ENCODE assay signal across 1 cellular context in the genomic region with DNA sequence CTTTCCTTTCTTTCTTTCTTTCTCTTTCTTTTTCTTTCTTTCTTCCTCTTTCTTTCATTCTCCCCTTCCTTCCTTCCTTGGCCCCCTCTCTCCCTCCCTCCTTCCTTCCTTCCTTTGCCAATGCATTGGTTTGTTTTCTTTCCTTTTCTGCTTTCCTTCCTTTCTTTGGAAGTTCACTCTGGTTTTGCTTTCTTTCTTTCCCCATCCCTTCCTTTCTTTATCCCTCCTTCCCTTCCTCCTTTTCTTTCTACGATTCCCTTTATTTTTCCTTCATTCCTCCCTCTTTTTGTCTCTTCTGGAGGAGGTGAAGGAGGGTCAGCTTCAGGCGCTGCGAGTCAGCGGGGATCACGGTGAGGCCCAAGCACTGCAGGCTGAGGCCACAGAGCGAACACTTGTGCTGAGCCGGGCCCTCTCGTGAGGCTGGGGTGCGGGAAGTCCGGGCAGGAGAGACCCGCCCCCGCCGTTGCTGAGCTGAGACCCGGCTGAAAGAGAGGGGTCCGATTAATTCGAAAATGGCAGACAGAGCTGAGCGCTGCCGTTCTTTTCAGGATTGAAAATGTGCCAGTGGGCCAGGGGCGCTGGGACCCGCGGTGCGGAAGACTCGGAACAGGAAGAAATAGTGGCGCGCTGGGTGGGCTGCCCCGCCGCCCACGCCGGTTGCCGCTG.
A peak's percentile ranks its signal among the peaks of the same experiment; 100 is the strongest.
TF ChIP-seq lines count a peak whose summit lies in the region.

No MANE protein-coding gene starts in this region.

TF ChIP-seq in HepG2, 621 proteins besides CTCF, POLR2A, EP300 and RAD21:
- TF ChIP-seq, protein P1, sequence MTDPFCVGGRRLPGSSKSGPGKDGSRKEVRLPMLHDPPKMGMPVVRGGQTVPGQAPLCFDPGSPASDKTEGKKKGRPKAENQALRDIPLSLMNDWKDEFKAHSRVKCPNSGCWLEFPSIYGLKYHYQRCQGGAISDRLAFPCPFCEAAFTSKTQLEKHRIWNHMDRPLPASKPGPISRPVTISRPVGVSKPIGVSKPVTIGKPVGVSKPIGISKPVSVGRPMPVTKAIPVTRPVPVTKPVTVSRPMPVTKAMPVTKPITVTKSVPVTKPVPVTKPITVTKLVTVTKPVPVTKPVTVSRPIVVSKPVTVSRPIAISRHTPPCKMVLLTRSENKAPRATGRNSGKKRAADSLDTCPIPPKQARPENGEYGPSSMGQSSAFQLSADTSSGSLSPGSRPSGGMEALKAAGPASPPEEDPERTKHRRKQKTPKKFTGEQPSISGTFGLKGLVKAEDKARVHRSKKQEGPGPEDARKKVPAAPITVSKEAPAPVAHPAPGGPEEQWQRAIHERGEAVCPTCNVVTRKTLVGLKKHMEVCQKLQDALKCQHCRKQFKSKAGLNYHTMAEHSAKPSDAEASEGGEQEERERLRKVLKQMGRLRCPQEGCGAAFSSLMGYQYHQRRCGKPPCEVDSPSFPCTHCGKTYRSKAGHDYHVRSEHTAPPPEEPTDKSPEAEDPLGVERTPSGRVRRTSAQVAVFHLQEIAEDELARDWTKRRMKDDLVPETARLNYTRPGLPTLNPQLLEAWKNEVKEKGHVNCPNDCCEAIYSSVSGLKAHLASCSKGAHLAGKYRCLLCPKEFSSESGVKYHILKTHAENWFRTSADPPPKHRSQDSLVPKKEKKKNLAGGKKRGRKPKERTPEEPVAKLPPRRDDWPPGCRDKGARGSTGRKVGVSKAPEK (CRISPR knock-in tag; IDR thresholded peaks at IDR 0.05; ENCODE audit: borderline replicate concordance): peak; percentile 17; the same call in 1 of the 2 replicates
- TF ChIP-seq, protein P2, sequence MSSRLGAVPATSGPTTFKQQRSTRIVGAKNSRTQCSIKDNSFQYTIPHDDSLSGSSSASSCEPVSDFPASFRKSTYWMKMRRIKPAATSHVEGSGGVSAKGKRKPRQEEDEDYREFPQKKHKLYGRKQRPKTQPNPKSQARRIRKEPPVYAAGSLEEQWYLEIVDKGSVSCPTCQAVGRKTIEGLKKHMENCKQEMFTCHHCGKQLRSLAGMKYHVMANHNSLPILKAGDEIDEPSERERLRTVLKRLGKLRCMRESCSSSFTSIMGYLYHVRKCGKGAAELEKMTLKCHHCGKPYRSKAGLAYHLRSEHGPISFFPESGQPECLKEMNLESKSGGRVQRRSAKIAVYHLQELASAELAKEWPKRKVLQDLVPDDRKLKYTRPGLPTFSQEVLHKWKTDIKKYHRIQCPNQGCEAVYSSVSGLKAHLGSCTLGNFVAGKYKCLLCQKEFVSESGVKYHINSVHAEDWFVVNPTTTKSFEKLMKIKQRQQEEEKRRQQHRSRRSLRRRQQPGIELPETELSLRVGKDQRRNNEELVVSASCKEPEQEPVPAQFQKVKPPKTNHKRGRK (CRISPR knock-in tag; IDR thresholded peaks at IDR 0.05): peak; percentile 99
- TF ChIP-seq, protein P3, sequence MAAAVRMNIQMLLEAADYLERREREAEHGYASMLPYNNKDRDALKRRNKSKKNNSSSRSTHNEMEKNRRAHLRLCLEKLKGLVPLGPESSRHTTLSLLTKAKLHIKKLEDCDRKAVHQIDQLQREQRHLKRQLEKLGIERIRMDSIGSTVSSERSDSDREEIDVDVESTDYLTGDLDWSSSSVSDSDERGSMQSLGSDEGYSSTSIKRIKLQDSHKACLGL (CRISPR knock-in tag; IDR thresholded peaks at IDR 0.05): no peak
- TF ChIP-seq NFYC (CRISPR knock-in tag; IDR thresholded peaks at IDR 0.05): no peak
